Comparison of ENCODE assay signal across 8 cellular contexts in the genomic region with DNA sequence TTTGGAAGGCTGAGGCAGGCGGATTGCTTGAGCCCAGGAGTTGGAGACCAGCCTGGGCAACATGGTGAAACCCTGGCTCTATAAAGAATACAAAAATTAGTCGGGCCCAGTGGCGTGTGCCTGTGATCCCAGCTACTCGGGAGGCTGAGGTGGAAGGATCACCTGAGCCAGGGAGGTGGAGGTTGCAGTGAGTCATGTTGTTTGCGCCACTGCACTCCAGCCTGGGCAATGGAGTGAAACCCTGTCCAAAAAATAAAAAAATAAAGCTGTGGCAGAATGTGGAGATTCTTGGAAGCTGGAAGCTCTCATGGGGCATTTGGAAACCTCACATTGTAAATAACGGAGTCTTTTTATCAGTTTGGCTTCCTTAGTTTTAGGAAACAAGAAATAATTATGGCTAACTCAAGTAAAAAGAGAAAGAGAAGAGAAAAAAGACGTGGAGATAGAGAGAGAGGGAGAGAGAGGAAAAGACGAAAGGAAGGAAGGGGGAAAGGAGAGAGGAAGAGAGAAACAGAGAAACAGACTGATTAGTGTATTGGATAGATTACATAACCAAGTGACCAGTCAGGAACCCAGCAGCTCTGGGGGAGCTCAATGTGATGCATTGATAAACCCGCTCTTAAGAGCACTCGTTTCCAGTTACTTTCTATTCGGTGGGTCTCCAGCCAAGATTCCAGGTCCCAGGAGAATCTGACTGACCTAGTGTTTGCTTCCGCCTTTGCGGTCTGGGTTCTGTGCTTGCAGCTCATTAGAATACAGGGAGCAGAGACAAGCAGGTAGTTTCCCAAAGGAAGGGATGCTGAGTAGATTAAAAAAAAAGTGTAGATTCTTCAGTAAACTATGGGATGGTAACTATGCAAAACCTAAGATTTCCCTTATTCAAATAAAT. TPM values are rescaled to one million over a fixed set of nuclear protein-coding genes. Genes with fewer than 3 reads are reported as not detected.
A peak's percentile ranks its signal among the peaks of the same experiment; 100 is the strongest.
DNase-seq lines count a peak whose midpoint lies in the region; ATAC-seq and TF ChIP-seq lines count a peak whose summit lies in the region.

No MANE protein-coding gene starts in this region.

- no peaks in the 10 kb centered on the region for H3K27me3 Mint-ChIP-seq in central memory CD8-positive, alpha-beta T cell

- H3K4me3 ChIP-seq in H7 (ENCODE audit: insufficient read depth, low read depth, low read length) (peak overlapping the region; percentile 68), stomach (peak overlapping the region; percentile 73 to 95 (median 80))

- peak overlapping the region; percentile 92 for H3K27ac Mint-ChIP-seq in central memory CD8-positive, alpha-beta T cell (ENCODE audit: low read depth)

- no peak for TF ChIP-seq POLR2A in stomach (IDR thresholded peaks at IDR 0.05)

- H3K4me3 Mint-ChIP-seq in central memory CD8-positive, alpha-beta T cell = peak overlapping the region; percentile 95

- H3K9me3 ChIP-seq in stomach = no peaks in the 10 kb centered on the region

- H3K27me3 ChIP-seq in H7 (ENCODE audit: control insufficient read depth, insufficient read depth, low read length) (no peaks in the 10 kb centered on the region), stomach (no peaks in the 10 kb centered on the region)

- no peaks in the 10 kb centered on the region for H3K36me3 ChIP-seq in H7 (replicated peaks; ENCODE audit: control insufficient read depth, insufficient read depth, low read length)
- H3K36me3 ChIP-seq in stomach = peaks cover 0 to 9% (median 0%) of the 10 kb centered on the region in 4 donors

- H3K4me1 Mint-ChIP-seq in central memory CD8-positive, alpha-beta T cell = peaks cover 24% of the 10 kb centered on the region

- DNase-seq in H7 = peak; percentile 61
- DNase-seq in OCI-M2 (lab: John Stamatoyannopoulos, UW; ENCODE audit: unreplicated experiment) = peak; percentile 34
- DNase-seq in central memory CD8-positive, alpha-beta T cell (ENCODE audit: low spot score in 2 of 2) = no peak
- peak; percentile 53 to 56 for DNase-seq in left colon
- DNase-seq in stomach = peak; percentile 62
- no peak for DNase-seq in T-helper 9 cell

- H3K36me3 Mint-ChIP-seq in central memory CD8-positive, alpha-beta T cell (ENCODE audit: insufficient read depth) = peaks cover 15% of the 10 kb centered on the region

- 35 to 43% (median 37%) methylated on average over 13 of the region's 13 CpGs for WGBS in stomach, 5 donors

- no peak for TF ChIP-seq EP300 in stomach (IDR thresholded peaks at IDR 0.05)

- TF ChIP-seq CTCF in C4-2B (conservative IDR thresholded peaks at IDR 0.05) (no peak), stomach (IDR thresholded peaks at IDR 0.05) (no peak)

- intact Hi-C loops in left colon (cut with DNase I, micrococcal nuclease) = loop anchor here in 1 of 2 donors (10.0 kb wide), 1 partner anchor 93 kb away; no protein-coding TSS in a partner anchor
- intact Hi-C loops in stomach (cut with DNase I; ENCODE audit: low total_unique reads) = no loop called here

- no peaks in the 10 kb centered on the region for H3K9me3 Mint-ChIP-seq in central memory CD8-positive, alpha-beta T cell

- peak overlapping the region; percentile 74; the same call in 1 of the 2 replicates for H3K27ac ChIP-seq in C4-2B
- H3K27ac ChIP-seq in stomach = peak overlapping the region; percentile 14 to 95 (median 93)

- peaks cover 17 to 39% (median 30%) of the 10 kb centered on the region in 4 donors for H3K4me1 ChIP-seq in stomach

- no peak for ATAC-seq in central memory CD8-positive, alpha-beta T cell (replicated peaks; ENCODE audit: extremely low read depth, poor library complexity, severe bottlenecking)
- ATAC-seq in left colon (peak; percentile 43), GM18858 (IDR thresholded peaks at IDR 0.05; ENCODE audit: unreplicated experiment) (no peak)

RNA-seq across cellular contexts. Expression of gene SPAST, which starts 1.1 kb away (rescaled TPM):
- 22.7 and 31.6 TPM in 2 replicates for total RNA-seq in H7 (2014; rRNA removed; shearing (Covaris generic))
- 10 to 100 TPM; 18.6 TPM for total RNA-seq in left colon
- total RNA-seq in stomach = 10 to 100 TPM in 4 of 5 donors, 1 to 10 TPM in 1; 2.2 to 33.8 (median 23.0) TPM
- 1 to 10 TPM; 2.4 to 3.1 (median 2.6) TPM for polyA plus RNA-seq in stomach

RNA-seq across cellular contexts. Expression of gene DPY30, which starts 22.6 kb away (rescaled TPM):
- 86.0 and 122 TPM in 2 replicates for total RNA-seq in H7 (2014; rRNA removed; shearing (Covaris generic))
- total RNA-seq in left colon (10 to 100 TPM; 40.5 to 50.8 TPM), stomach (10 to 100 TPM in 3 of 5 donors, 1 to 10 TPM in 2; 5.3 to 62.7 (median 26.6) TPM)
- 100 to 1,000 TPM in 1 of 3 donors, 10 to 100 TPM in 2; 94.9 to 127 (median 96.5) TPM for polyA plus RNA-seq in stomach

RNA-seq across cellular contexts. Expression of gene MEMO1, which starts 51.4 kb away (rescaled TPM):
- 48.6 and 54.2 TPM in 2 replicates for total RNA-seq in H7 (2014; rRNA removed; shearing (Covaris generic))
- 10 to 100 TPM; 28.2 to 29.1 TPM for total RNA-seq in left colon
- total RNA-seq in stomach = 10 to 100 TPM in 4 of 5 donors, 1 to 10 TPM in 1; 3.5 to 32.7 (median 14.0) TPM
- 10 to 100 TPM; 30.7 to 33.8 (median 32.9) TPM for polyA plus RNA-seq in stomach

Comparison
In these comparisons a context has a peak if more than half of its experiments do, and no peak if none do; other contexts are left out.
1. DNase-seq: peak in H7 (single experiment), OCI-M2 (single experiment), left colon (2 of 2) and stomach (single experiment); none in central memory CD8-positive, alpha-beta T cell (0 of 2) and T-helper 9 cell (single experiment).